8 cellular contexts compared by ENCODE assay signal in genomic region chr16:86401119-86401518, GRCh38.
"Had no signal": no experiment of that assay in that cellular context is flagged by ENCODE, and none has a peak within 500 bp of the region (broad histone marks: within the 10 kb centered on the region; RNA-seq: fewer than 3 reads in every experiment).

No MANE protein-coding gene starts in this region.

- DNase-seq: H7, HFFc6, KG1 had no signal

- H3K9me3 ChIP-seq: HAP-1 had no signal

- H3K4me3 ChIP-seq: GM23338, HAP-1, K562 had no signal

- FAIRE-seq: HepG2, K562 had no signal

- ATAC-seq: GM23338, HCT116, HepG2, K562 had no signal

- H3K36me3 ChIP-seq: HAP-1 had no signal

- H3K4me1 ChIP-seq: HAP-1 had no signal

- H3K4me2 ChIP-seq: GM23338 had no signal
